ENCODE assay signal across 25 cellular contexts in the genomic region with DNA sequence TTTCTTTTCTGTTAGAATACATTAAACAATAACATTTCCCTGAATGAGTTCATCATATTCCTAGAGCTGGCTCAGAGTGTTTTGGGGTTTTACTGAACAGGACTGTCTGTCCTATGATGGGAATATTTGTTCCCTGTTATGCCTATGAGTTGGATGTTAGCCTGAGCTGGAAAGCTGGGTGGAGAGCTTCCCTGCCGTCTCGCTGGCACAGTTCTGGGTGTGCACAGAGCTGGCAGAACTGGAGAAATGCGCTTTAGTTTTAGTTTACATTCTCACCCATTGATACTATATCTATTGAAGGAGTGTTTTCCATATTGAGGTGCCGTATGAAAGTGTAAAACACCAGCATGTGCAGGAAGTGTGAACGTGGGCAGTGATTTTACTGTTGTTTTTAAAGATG.
"Had no signal": no experiment of that assay in that cellular context is flagged by ENCODE, and none has a peak within 500 bp of the region (broad histone marks: within the 10 kb centered on the region; RNA-seq: fewer than 3 reads in every experiment).

No MANE protein-coding gene starts in this region.

- H3K4me3 Mint-ChIP-seq: dendritic cell treated with granulocyte-macrophage colony-stimulating factor and Interleukin-4, amounts not matched to agents 40 ng/mL and 50 ng/mL, for 4 days; effector memory CD8-positive, alpha-beta T cell; endodermal cell had no signal

- H3K9me3 Mint-ChIP-seq: dendritic cell treated with granulocyte-macrophage colony-stimulating factor and Interleukin-4, amounts not matched to agents 40 ng/mL and 50 ng/mL, for 4 days; endodermal cell had no signal

- H3K27me3 ChIP-seq: colonic mucosa, dorsolateral prefrontal cortex, esophagus muscularis mucosa, esophagus squamous epithelium, gastrocnemius medialis, gastroesophageal sphincter, heart left ventricle had no signal

- H3K9me3 ChIP-seq: colonic mucosa, esophagus muscularis mucosa, esophagus squamous epithelium, gastrocnemius medialis, gastroesophageal sphincter, heart left ventricle, heart right ventricle had no signal

- DNase-seq: colonic mucosa; cortex of kidney; dermis blood vessel endothelial cell; dorsolateral prefrontal cortex; effector CD4-positive, alpha-beta T cell; effector CD8-positive, alpha-beta T cell; effector memory CD4-positive, alpha-beta T cell; effector memory CD8-positive, alpha-beta T cell; endodermal cell; erythroblast; esophagus squamous epithelium; foreskin fibroblast; foreskin keratinocyte; foreskin melanocyte; gastrocnemius medialis; glutamatergic neuron; head of caudate nucleus; heart left ventricle; heart right ventricle had no signal

- H3K36me3 ChIP-seq: colonic mucosa, esophagus muscularis mucosa, esophagus squamous epithelium, gastrocnemius medialis, gastroesophageal sphincter, heart left ventricle, heart right ventricle had no signal

- H3K4me3 ChIP-seq: colonic mucosa, coronary artery, dorsolateral prefrontal cortex, esophagus muscularis mucosa, esophagus squamous epithelium, gastrocnemius medialis, gastroesophageal sphincter, heart left ventricle, heart right ventricle had no signal

- H3K27ac ChIP-seq: colonic mucosa, coronary artery, epithelial cell of prostate, esophagus muscularis mucosa, esophagus squamous epithelium, foreskin keratinocyte, gastrocnemius medialis, gastroesophageal sphincter, heart left ventricle, heart right ventricle had no signal

- H3K27ac Mint-ChIP-seq: dendritic cell treated with granulocyte-macrophage colony-stimulating factor and Interleukin-4, amounts not matched to agents 40 ng/mL and 50 ng/mL, for 4 days; effector memory CD8-positive, alpha-beta T cell; endodermal cell had no signal

- H3K27me3 Mint-ChIP-seq: dendritic cell treated with granulocyte-macrophage colony-stimulating factor and Interleukin-4, amounts not matched to agents 40 ng/mL and 50 ng/mL, for 4 days; effector memory CD8-positive, alpha-beta T cell had no signal

- H3K4me1 ChIP-seq: colonic mucosa, esophagus squamous epithelium, foreskin keratinocyte, gastrocnemius medialis, gastroesophageal sphincter had no signal

- ATAC-seq: effector memory CD8-positive, alpha-beta T cell; esophagus mucosa; foreskin keratinocyte; gastrocnemius medialis; gastroesophageal sphincter; heart left ventricle; heart right ventricle had no signal
